In the genomic region with DNA sequence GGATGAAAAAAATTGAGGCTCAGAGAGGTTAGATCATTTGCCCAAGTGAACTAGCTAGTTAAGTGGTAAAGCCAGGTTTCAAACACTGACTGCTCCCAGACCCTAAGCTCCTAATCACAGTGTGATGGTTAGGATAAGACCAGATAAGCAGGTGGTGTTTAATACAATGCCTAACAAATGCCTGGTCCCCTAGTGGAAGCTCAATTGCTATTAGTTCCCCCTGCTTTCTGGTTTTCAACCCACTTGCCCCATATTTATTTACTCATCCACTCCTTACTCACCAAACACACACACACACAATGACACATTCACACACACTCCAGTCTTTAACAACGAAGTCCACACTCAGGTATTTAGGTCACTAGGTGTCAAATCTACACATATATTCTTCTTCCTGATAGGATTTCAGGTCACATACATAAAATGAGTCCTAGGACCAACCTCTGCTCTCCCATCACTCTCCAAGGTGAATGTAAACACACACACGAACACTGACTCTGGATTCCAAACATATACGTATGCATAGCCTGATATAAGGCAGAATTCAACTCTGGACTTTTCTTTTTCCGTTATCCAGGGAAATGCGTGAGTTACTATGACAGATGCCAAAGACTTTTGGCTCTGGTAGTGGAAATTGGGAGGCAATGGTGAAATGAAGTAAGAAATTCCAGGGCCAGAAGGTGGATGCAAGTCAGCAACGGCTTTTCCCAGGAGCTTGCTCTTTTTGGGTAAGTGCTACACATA, we compare ENCODE assay signal across 8 cellular contexts.
A peak's percentile ranks its signal among the peaks of the same experiment; 100 is the strongest.
DNase-seq lines count a peak whose midpoint lies in the region; ATAC-seq and TF ChIP-seq lines count a peak whose summit lies in the region.

No MANE protein-coding gene starts in this region.

- DNase-seq in AG09309 (ENCODE audit: low read depth), result no peak
- peak; percentile 32 for DNase-seq in HT-29 (ENCODE audit: low spot score)
- DNase-seq in activated naive CD8-positive, alpha-beta T cell treated with anti-CD3 and anti-CD28 coated beads for 36 hours, result no peak
- peak; percentile 14 for DNase-seq in iris pigment epithelial cell (ENCODE audit: low read depth)
- DNase-seq in thoracic aorta (ENCODE audit: low spot score), result no peak
- no peak for DNase-seq in cortex of kidney (lab: John Stamatoyannopoulos, UW)
- no peak for DNase-seq in anterior cingulate cortex (lab: John Stamatoyannopoulos, UW)
- no peak for DNase-seq in UCSD-AML1 (lab: John Stamatoyannopoulos, UW; ENCODE audit: unreplicated experiment)

- no peaks in the 10 kb centered on the region for H3K27me3 ChIP-seq in thoracic aorta (replicated peaks; ENCODE audit: insufficient read depth)

- no peak for ATAC-seq in thoracic aorta (ENCODE audit: insufficient number of reproducible peaks, low FRiP score, low read depth)

- peaks cover 6% of the 10 kb centered on the region for H3K9me3 Mint-ChIP-seq in activated naive CD8-positive, alpha-beta T cell treated with anti-CD3 and anti-CD28 coated beads for 36 hours

- H3K36me3 ChIP-seq in thoracic aorta, result no peaks in the 10 kb centered on the region

- peaks cover 20% of the 10 kb centered on the region for H3K27me3 Mint-ChIP-seq in activated naive CD8-positive, alpha-beta T cell treated with anti-CD3 and anti-CD28 coated beads for 36 hours

- peaks cover 8% of the 10 kb centered on the region for H3K4me1 Mint-ChIP-seq in activated naive CD8-positive, alpha-beta T cell treated with anti-CD3 and anti-CD28 coated beads for 36 hours

- H3K4me3 ChIP-seq in AG09309 (ENCODE audit: control insufficient read depth, low read depth, low read length), result peak overlapping the region; percentile 68
- peak overlapping the region; percentile 76 for H3K4me3 ChIP-seq in thoracic aorta

- peak overlapping the region; percentile 75 for H3K4me3 Mint-ChIP-seq in activated naive CD8-positive, alpha-beta T cell treated with anti-CD3 and anti-CD28 coated beads for 36 hours

- no peak overlapping the region for H3K27ac Mint-ChIP-seq in activated naive CD8-positive, alpha-beta T cell treated with anti-CD3 and anti-CD28 coated beads for 36 hours

- no peak for TF ChIP-seq CTCF in AG09309 (IDR thresholded peaks at IDR 0.05; ENCODE audit: control insufficient read depth, insufficient read depth, low read depth, low read length, missing control alignments)
- no peak for TF ChIP-seq CTCF in thoracic aorta (IDR thresholded peaks at IDR 0.05)

- H3K36me3 Mint-ChIP-seq in activated naive CD8-positive, alpha-beta T cell treated with anti-CD3 and anti-CD28 coated beads for 36 hours, result no peaks in the 10 kb centered on the region

- peak overlapping the region; percentile 80 to 92 for H3K27ac ChIP-seq in thoracic aorta

- no peaks in the 10 kb centered on the region for H3K9me3 ChIP-seq in thoracic aorta

- peaks cover 5 to 14% of the 10 kb centered on the region in 2 donors for H3K4me1 ChIP-seq in thoracic aorta (ENCODE audit: control insufficient read depth in 1 of 2, low read depth in 2 of 2)

Comparison
In these comparisons a context has a peak if more than half of its experiments do, and no peak if none do; other contexts are left out.
1. DNase-seq: peak in HT-29 (single experiment) and iris pigment epithelial cell (single experiment); none in AG09309 (single experiment), activated naive CD8-positive, alpha-beta T cell treated with anti-CD3 and anti-CD28 coated beads for 36 hours (single experiment), thoracic aorta (single experiment), cortex of kidney (single experiment), anterior cingulate cortex (0 of 58) and UCSD-AML1 (single experiment).